ENCODE assay signal across 1 cellular context in the genomic region with DNA sequence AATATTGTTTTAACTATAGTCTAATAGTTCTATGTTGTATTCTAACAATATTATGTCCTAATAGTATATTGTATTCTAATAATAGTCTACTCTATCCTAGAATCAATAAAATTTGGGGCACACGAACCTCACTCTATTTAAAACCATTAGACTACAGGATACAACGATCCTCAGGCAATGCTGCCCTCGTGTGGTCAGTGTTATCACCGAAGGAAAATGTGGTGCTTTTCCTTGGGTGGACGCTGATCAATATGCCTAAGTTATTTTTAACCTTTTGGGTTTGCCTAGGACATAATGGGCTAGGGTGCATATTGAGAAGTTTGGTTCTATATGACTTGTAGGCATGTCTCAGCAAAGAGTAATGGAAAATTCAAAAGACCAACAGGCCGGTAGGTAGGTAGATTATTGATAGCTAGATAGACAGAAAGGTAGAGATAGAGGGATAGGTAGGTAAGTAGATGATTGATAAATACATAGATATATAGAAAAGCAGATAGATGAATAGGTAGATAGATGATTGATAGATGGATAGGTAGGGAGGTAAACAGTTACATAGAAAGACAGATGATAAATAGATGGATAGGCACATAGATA.
TF ChIP-seq lines count a peak whose summit lies in the region.

No MANE protein-coding gene starts in this region.

TF ChIP-seq in H1, 55 proteins besides CTCF, POLR2A, EP300 and RAD21:
- TF ChIP-seq, protein P1, sequence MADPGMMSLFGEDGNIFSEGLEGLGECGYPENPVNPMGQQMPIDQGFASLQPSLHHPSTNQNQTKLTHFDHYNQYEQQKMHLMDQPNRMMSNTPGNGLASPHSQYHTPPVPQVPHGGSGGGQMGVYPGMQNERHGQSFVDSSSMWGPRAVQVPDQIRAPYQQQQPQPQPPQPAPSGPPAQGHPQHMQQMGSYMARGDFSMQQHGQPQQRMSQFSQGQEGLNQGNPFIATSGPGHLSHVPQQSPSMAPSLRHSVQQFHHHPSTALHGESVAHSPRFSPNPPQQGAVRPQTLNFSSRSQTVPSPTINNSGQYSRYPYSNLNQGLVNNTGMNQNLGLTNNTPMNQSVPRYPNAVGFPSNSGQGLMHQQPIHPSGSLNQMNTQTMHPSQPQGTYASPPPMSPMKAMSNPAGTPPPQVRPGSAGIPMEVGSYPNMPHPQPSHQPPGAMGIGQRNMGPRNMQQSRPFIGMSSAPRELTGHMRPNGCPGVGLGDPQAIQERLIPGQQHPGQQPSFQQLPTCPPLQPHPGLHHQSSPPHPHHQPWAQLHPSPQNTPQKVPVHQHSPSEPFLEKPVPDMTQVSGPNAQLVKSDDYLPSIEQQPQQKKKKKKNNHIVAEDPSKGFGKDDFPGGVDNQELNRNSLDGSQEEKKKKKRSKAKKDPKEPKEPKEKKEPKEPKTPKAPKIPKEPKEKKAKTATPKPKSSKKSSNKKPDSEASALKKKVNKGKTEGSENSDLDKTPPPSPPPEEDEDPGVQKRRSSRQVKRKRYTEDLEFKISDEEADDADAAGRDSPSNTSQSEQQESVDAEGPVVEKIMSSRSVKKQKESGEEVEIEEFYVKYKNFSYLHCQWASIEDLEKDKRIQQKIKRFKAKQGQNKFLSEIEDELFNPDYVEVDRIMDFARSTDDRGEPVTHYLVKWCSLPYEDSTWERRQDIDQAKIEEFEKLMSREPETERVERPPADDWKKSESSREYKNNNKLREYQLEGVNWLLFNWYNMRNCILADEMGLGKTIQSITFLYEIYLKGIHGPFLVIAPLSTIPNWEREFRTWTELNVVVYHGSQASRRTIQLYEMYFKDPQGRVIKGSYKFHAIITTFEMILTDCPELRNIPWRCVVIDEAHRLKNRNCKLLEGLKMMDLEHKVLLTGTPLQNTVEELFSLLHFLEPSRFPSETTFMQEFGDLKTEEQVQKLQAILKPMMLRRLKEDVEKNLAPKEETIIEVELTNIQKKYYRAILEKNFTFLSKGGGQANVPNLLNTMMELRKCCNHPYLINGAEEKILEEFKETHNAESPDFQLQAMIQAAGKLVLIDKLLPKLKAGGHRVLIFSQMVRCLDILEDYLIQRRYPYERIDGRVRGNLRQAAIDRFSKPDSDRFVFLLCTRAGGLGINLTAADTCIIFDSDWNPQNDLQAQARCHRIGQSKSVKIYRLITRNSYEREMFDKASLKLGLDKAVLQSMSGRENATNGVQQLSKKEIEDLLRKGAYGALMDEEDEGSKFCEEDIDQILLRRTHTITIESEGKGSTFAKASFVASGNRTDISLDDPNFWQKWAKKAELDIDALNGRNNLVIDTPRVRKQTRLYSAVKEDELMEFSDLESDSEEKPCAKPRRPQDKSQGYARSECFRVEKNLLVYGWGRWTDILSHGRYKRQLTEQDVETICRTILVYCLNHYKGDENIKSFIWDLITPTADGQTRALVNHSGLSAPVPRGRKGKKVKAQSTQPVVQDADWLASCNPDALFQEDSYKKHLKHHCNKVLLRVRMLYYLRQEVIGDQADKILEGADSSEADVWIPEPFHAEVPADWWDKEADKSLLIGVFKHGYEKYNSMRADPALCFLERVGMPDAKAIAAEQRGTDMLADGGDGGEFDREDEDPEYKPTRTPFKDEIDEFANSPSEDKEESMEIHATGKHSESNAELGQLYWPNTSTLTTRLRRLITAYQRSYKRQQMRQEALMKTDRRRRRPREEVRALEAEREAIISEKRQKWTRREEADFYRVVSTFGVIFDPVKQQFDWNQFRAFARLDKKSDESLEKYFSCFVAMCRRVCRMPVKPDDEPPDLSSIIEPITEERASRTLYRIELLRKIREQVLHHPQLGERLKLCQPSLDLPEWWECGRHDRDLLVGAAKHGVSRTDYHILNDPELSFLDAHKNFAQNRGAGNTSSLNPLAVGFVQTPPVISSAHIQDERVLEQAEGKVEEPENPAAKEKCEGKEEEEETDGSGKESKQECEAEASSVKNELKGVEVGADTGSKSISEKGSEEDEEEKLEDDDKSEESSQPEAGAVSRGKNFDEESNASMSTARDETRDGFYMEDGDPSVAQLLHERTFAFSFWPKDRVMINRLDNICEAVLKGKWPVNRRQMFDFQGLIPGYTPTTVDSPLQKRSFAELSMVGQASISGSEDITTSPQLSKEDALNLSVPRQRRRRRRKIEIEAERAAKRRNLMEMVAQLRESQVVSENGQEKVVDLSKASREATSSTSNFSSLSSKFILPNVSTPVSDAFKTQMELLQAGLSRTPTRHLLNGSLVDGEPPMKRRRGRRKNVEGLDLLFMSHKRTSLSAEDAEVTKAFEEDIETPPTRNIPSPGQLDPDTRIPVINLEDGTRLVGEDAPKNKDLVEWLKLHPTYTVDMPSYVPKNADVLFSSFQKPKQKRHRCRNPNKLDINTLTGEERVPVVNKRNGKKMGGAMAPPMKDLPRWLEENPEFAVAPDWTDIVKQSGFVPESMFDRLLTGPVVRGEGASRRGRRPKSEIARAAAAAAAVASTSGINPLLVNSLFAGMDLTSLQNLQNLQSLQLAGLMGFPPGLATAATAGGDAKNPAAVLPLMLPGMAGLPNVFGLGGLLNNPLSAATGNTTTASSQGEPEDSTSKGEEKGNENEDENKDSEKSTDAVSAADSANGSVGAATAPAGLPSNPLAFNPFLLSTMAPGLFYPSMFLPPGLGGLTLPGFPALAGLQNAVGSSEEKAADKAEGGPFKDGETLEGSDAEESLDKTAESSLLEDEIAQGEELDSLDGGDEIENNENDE (IDR thresholded peaks at IDR 0.05; ENCODE audit: insufficient replicate concordance, low read length) = no peak
- TF ChIP-seq RXRA (IDR thresholded peaks at IDR 0.05; ENCODE audit: insufficient read depth, low read depth, low read length) (no peak), TAF7 (optimal IDR thresholded peaks at IDR 0.05; ENCODE audit: borderline replicate concordance, low read depth, low read length) (no peak), SP1 (IDR thresholded peaks at IDR 0.05; ENCODE audit: low read depth, low read length) (no peak), ASH2L (IDR thresholded peaks at IDR 0.05; ENCODE audit: low read length) (no peak), SIX5 (IDR thresholded peaks at IDR 0.05; ENCODE audit: low read depth, low read length) (no peak)
- TF ChIP-seq, protein P2, sequence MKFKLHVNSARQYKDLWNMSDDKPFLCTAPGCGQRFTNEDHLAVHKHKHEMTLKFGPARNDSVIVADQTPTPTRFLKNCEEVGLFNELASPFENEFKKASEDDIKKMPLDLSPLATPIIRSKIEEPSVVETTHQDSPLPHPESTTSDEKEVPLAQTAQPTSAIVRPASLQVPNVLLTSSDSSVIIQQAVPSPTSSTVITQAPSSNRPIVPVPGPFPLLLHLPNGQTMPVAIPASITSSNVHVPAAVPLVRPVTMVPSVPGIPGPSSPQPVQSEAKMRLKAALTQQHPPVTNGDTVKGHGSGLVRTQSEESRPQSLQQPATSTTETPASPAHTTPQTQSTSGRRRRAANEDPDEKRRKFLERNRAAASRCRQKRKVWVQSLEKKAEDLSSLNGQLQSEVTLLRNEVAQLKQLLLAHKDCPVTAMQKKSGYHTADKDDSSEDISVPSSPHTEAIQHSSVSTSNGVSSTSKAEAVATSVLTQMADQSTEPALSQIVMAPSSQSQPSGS (IDR thresholded peaks at IDR 0.05; ENCODE audit: low read length) = no peak
- TF ChIP-seq, protein P3, sequence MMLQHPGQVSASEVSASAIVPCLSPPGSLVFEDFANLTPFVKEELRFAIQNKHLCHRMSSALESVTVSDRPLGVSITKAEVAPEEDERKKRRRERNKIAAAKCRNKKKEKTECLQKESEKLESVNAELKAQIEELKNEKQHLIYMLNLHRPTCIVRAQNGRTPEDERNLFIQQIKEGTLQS (IDR thresholded peaks at IDR 0.05; ENCODE audit: insufficient read depth, low read depth, low read length) = no peak
